Comparison of ENCODE assay signal across 8 cellular contexts in the genomic region with DNA sequence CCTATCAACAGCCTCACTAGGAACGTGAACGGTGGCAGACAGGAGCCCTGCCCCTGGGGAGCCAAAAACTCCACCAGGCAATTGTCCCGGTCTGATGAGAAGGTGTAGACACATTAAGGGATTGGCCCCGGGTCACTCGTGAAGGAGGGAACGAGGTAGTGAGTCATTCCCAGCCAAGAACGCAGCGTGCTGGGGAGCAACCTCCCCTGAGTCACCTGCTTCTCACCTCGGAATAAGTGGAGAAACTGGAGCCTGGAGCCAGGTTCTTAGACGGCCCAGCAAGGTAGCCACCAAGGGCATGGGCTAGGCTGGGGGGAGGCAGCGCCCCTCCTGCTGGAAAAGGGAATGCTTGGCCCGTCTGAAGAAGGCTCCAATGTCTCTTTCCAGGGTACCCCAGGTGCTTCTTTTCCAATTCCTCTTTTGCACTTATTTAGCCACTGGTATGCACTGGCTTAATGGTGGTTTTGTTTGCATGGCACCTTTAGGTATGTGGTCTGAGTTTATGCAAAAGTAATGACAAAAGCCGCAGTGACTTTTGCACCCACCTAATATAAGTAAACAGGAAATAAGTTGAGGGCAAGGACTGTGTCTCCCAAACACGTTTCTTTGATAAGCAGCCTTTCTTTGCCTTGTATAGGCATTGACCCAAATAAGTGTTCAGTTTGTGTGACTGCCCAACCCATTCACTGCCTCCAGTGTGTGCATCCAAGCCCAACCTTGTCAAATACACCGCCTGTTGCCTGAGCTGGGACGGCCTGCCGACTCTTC. TPM values are rescaled to one million over a fixed set of nuclear protein-coding genes. Genes with fewer than 3 reads are reported as not detected.
A peak's percentile ranks its signal among the peaks of the same experiment; 100 is the strongest.
DNase-seq lines count a peak whose midpoint lies in the region; ATAC-seq and TF ChIP-seq lines count a peak whose summit lies in the region.

No MANE protein-coding gene starts in this region.

- H3K9me3 ChIP-seq in esophagus squamous epithelium (no peaks in the 10 kb centered on the region), ovary (no peaks in the 10 kb centered on the region)

- H3K4me3 ChIP-seq in esophagus squamous epithelium (peak overlapping the region; percentile 73 to 97 (median 94)), ovary (peak overlapping the region; percentile 95)

- no peak for TF ChIP-seq EP300 in ovary (IDR thresholded peaks at IDR 0.05)

- TF ChIP-seq CTCF in GM20000 (IDR thresholded peaks at IDR 0.05; ENCODE audit: extremely low read depth, missing control alignments) (no peak), esophagus squamous epithelium (IDR thresholded peaks at IDR 0.05) (no peak), ovary (IDR thresholded peaks at IDR 0.05) (no peak)

- H3K4me1 ChIP-seq in esophagus squamous epithelium (peaks cover 3 to 47% (median 17%) of the 10 kb centered on the region in 3 donors), ovary (ENCODE audit: insufficient read depth) (peaks cover 4% of the 10 kb centered on the region)

- H3K27ac ChIP-seq in esophagus squamous epithelium (peak overlapping the region; percentile 83 to 91 (median 88)), ovary (no peak overlapping the region)

- ATAC-seq in GM18873 (IDR thresholded peaks at IDR 0.05; ENCODE audit: low FRiP score, unreplicated experiment) = no peak

- H3K36me3 ChIP-seq in esophagus squamous epithelium (peaks cover 0 to 3% (median 0%) of the 10 kb centered on the region in 3 donors), ovary (no peaks in the 10 kb centered on the region)

- WGBS in esophagus squamous epithelium, 2 donors = 37 to 52% methylated on average over 5 to 14 of the region's 17 CpGs
- WGBS in ovary, 3 donors = 59 to 66% (median 61%) methylated on average over 17 of the region's 17 CpGs

- peak in 1 of 4 donors; percentile 15 for TF ChIP-seq POLR2A in esophagus squamous epithelium (IDR thresholded peaks at IDR 0.05)
- TF ChIP-seq POLR2A in ovary (IDR thresholded peaks at IDR 0.05) = no peak

- DNase-seq in DMS79 treated with DMSO at 0.1 percent for 48 hours (lab: John Stamatoyannopoulos, UW) (peak; percentile 11), GM20000 (ENCODE audit: low spot score) (peak; percentile 55), HK-2 (ENCODE audit: unreplicated experiment) (peak; percentile 85), esophagus squamous epithelium (lab: John Stamatoyannopoulos, UW) (no peak), ovary (peak in 1 of 5 donors; percentile 25), NCI-H1105 (lab: John Stamatoyannopoulos, UW) (no peak)
- peak; percentile 24 to 29 for DNase-seq in activated CD4-positive, alpha-beta T cell treated with anti-CD3 and anti-CD28 coated beads, Interleukin-2, amount 50 U/mL, for 4 hours

- intact Hi-C loops in esophagus squamous epithelium (cut with DNase I) (no loop called here), ovary (cut with DNase I) (loop anchor here in 1 of 4 donors (5.0 kb wide), 1 partner anchor 45 kb away; no protein-coding TSS in a partner anchor)

- H3K27me3 ChIP-seq in esophagus squamous epithelium (peaks cover 0 to 31% (median 0%) of the 10 kb centered on the region in 4 donors), ovary (no peaks in the 10 kb centered on the region)

RNA-seq across cellular contexts. Expression of a gene that starts 1.8 kb away (rescaled TPM):
- total RNA-seq in esophagus squamous epithelium (10 to 100 TPM; 11.4 to 42.5 (median 26.8) TPM), ovary (10 to 100 TPM; 45.3 to 72.8 (median 58.3) TPM)
- polyA plus RNA-seq in ovary = 10 to 100 TPM in 1 of 2 donors, 1 to 10 TPM in 1; 8.4 to 20.1 TPM

Comparison
In these comparisons a context has a peak if more than half of its experiments do, and no peak if none do; other contexts are left out.
1. DNase-seq: peak in DMS79 treated with DMSO at 0.1 percent for 48 hours (single experiment), GM20000 (single experiment), HK-2 (single experiment) and activated CD4-positive, alpha-beta T cell treated with anti-CD3 and anti-CD28 coated beads, Interleukin-2, amount 50 U/mL, for 4 hours (2 of 2); none in esophagus squamous epithelium (single experiment) and NCI-H1105 (single experiment).
2. H3K27ac ChIP-seq: peak in esophagus squamous epithelium (4 of 4); none in ovary (0 of 2).